ENCODE assay signal across 11 cellular contexts in the genomic region with DNA sequence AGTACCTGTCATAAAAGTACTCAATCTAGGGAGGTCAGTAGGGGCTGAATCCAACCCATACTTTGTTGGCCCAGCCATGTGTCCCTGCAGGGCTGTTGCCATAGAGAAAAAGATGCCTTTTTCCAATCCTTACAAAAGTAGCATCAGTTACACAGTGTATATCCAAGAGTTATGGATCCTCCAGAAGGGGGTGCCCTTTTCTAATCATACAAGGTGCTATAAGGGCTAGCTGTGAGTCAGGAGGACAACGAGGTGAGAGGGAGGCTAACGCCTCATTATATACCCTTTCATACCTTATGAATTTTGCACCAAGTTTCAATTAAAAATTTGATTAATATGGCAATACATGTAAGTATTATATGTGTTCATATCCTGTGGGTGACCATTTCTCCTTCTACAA. TPM values are rescaled to one million over a fixed set of nuclear protein-coding genes. Genes with fewer than 3 reads are reported as not detected.
DNase-seq lines count a peak whose midpoint lies in the region; ATAC-seq and TF ChIP-seq lines count a peak whose summit lies in the region.
"Had no signal": no experiment of that assay in that cellular context is flagged by ENCODE, and none has a peak within 500 bp of the region (broad histone marks: within the 10 kb centered on the region; RNA-seq: fewer than 3 reads in every experiment).

No MANE protein-coding gene starts in this region.

- H3K9me3 ChIP-seq in DND-41 (ENCODE audit: insufficient read depth, low read length, severe bottlenecking): no peaks in the 10 kb centered on the region
- no peaks in the 10 kb centered on the region for H3K9me3 ChIP-seq in HAP-1
- no peaks in the 10 kb centered on the region for H3K9me3 ChIP-seq in left ventricle myocardium inferior (replicated peaks)
- H3K9me3 ChIP-seq: thoracic aorta had no signal

- no peak overlapping the region for H3K9ac ChIP-seq in DND-41 (ENCODE audit: low read depth, low read length)

- peaks cover 10% of the 10 kb centered on the region for H3K36me3 Mint-ChIP-seq in activated T-cell treated with anti-CD3 and anti-CD28 coated beads, Interleukin-2, amount 50 U/mL, for 24 hours (ENCODE audit: low read depth)
- H3K36me3 Mint-ChIP-seq: activated naive CD8-positive, alpha-beta T cell had no signal

- H3K79me2 ChIP-seq in DND-41 (ENCODE audit: insufficient read depth, low read length): peaks cover 12% of the 10 kb centered on the region; the same call in 1 of the 2 replicates

- peaks cover 27% of the 10 kb centered on the region for H3K4me1 Mint-ChIP-seq in activated T-cell treated with anti-CD3 and anti-CD28 coated beads, Interleukin-2, amount 50 U/mL, for 24 hours (ENCODE audit: low read depth)

- TF ChIP-seq CTCF in DND-41 (IDR thresholded peaks at IDR 0.05; ENCODE audit: borderline replicate concordance, extremely low read depth, low read length, poor library complexity, severe bottlenecking): peak; percentile 35
- TF ChIP-seq CTCF in left ventricle myocardium inferior (IDR thresholded peaks at IDR 0.05; ENCODE audit: borderline replicate concordance): no peak

- no peaks in the 10 kb centered on the region for H4K20me1 ChIP-seq in DND-41 (ENCODE audit: insufficient read depth, low read length)

- H3K27me3 ChIP-seq in DND-41 (ENCODE audit: insufficient read depth, low read length, poor library complexity) (no peaks in the 10 kb centered on the region), HAP-1 (ENCODE audit: low read depth) (no peaks in the 10 kb centered on the region), left ventricle myocardium inferior (ENCODE audit: low read depth) (no peaks in the 10 kb centered on the region)

- H3K27ac Mint-ChIP-seq in activated T-cell treated with anti-CD3 and anti-CD28 coated beads, Interleukin-2, amount 50 U/mL, for 24 hours: no peak overlapping the region
- H3K27ac Mint-ChIP-seq: activated naive CD8-positive, alpha-beta T cell had no signal

- H3K4me3 ChIP-seq in DND-41 (ENCODE audit: low read depth in 1 of 2, low read length in 2 of 2): no peak overlapping the region
- H3K4me3 ChIP-seq in HAP-1: no peak overlapping the region
- H3K4me3 ChIP-seq in left ventricle myocardium inferior: no peak overlapping the region
- H3K4me3 ChIP-seq: SK-N-MC, thoracic aorta had no signal

- no peaks in the 10 kb centered on the region for H3K9me3 Mint-ChIP-seq in activated T-cell treated with anti-CD3 and anti-CD28 coated beads, Interleukin-2, amount 50 U/mL, for 24 hours

- peaks cover 18% of the 10 kb centered on the region for H3K4me1 ChIP-seq in DND-41 (ENCODE audit: insufficient read depth, low read length)
- peaks cover 39% of the 10 kb centered on the region for H3K4me1 ChIP-seq in HAP-1
- peaks cover 24% of the 10 kb centered on the region for H3K4me1 ChIP-seq in left ventricle myocardium inferior

- H2AFZ ChIP-seq in DND-41 (ENCODE audit: low read depth, low read length): no peak overlapping the region

- DNase-seq in DND-41 (no peak), HAP-1 (ENCODE audit: low spot score in 2 of 2) (peak; percentile 33 to 54), SK-MEL-5 (ENCODE audit: low read depth, low spot score) (peak; percentile 81), iPS DF 19.7 (ENCODE audit: low read depth, low spot score) (peak; percentile 15), retina (no peak), left ventricle myocardium inferior (no peak), DMS114 treated with DMSO at 0.1 percent for 48 hours (lab: John Stamatoyannopoulos, UW; ENCODE audit: unreplicated experiment) (no peak)
- DNase-seq in activated T-cell treated with anti-CD3 and anti-CD28 coated beads, Interleukin-2, amount 50 U/mL, for 24 hours: no peak

- in situ Hi-C loops in HAP-1 (cut with MboI; ENCODE audit: low sequenced_read_pairs) (no loop called here), SK-MEL-5 (cut with HindIII; ENCODE audit: low pct_unique_long_range_greater_than_20kb, low sequenced_read_pairs) (no loop called here)

- H3K27me3 Mint-ChIP-seq in activated T-cell treated with anti-CD3 and anti-CD28 coated beads, Interleukin-2, amount 50 U/mL, for 24 hours: no peaks in the 10 kb centered on the region
- H3K27me3 Mint-ChIP-seq: activated naive CD8-positive, alpha-beta T cell had no signal

- no peak overlapping the region for H3K4me3 Mint-ChIP-seq in activated T-cell treated with anti-CD3 and anti-CD28 coated beads, Interleukin-2, amount 50 U/mL, for 24 hours
- H3K4me3 Mint-ChIP-seq: activated naive CD8-positive, alpha-beta T cell had no signal

- intact Hi-C loops in left ventricle myocardium inferior (cut with micrococcal nuclease): no loop called here

- ATAC-seq in DND-41 (ENCODE audit: insufficient read depth, low read depth): no peak

- H3K36me3 ChIP-seq in DND-41 (ENCODE audit: insufficient read depth, low read length): no peaks in the 10 kb centered on the region
- H3K36me3 ChIP-seq in HAP-1 (replicated peaks): no peaks in the 10 kb centered on the region
- H3K36me3 ChIP-seq in left ventricle myocardium inferior: no peaks in the 10 kb centered on the region
- H3K36me3 ChIP-seq: thoracic aorta had no signal

- no peak overlapping the region for H3K4me2 ChIP-seq in DND-41 (ENCODE audit: insufficient read depth, low read length)

- no peak overlapping the region for H3K27ac ChIP-seq in DND-41 (ENCODE audit: low read length)
- no peak overlapping the region for H3K27ac ChIP-seq in left ventricle myocardium inferior (replicated peaks)
- H3K27ac ChIP-seq: SK-N-MC, thoracic aorta had no signal

RNA-seq across cellular contexts. Expression of gene KIAA0825, which starts 4.8 kb away (rescaled TPM):
- total RNA-seq in SK-MEL-5 (2014; rRNA removed; shearing (Covaris generic)): 0.08 and 0.43 TPM in 2 replicates
- 0.05 and 0.10 TPM in 2 replicates for polyA plus RNA-seq in SK-MEL-5 (2015; cell fraction: cytosol; rRNA removed)
- 0.39 and 0.58 TPM in 2 replicates for polyA plus RNA-seq in SK-MEL-5 (2015; cell fraction: nucleus; rRNA removed)
- total RNA-seq in left ventricle myocardium inferior: 2.2 TPM

RNA-seq across cellular contexts. Expression of gene SLF1, which starts 4.9 kb away (rescaled TPM):
- total RNA-seq in SK-MEL-5 (2014; rRNA removed; shearing (Covaris generic)): 14.2 and 16.2 TPM in 2 replicates
- polyA plus RNA-seq in SK-MEL-5 (2015; cell fraction: cytosol; rRNA removed): 7.1 and 10.7 TPM in 2 replicates
- 19.7 and 27.5 TPM in 2 replicates for polyA plus RNA-seq in SK-MEL-5 (2015; cell fraction: nucleus; rRNA removed)
- total RNA-seq in left ventricle myocardium inferior: 7.1 TPM

Comparison
In these comparisons a context has a peak if more than half of its experiments do, and no peak if none do; other contexts are left out.
1. DNase-seq: peak in HAP-1 (2 of 2), SK-MEL-5 (single experiment) and iPS DF 19.7 (single experiment); none in DND-41 (single experiment), retina (single experiment), left ventricle myocardium inferior (single experiment), DMS114 treated with DMSO at 0.1 percent for 48 hours (single experiment) and activated T-cell treated with anti-CD3 and anti-CD28 coated beads, Interleukin-2, amount 50 U/mL, for 24 hours (single experiment).